ENCODE assay signal across 9 cellular contexts in the genomic region with DNA sequence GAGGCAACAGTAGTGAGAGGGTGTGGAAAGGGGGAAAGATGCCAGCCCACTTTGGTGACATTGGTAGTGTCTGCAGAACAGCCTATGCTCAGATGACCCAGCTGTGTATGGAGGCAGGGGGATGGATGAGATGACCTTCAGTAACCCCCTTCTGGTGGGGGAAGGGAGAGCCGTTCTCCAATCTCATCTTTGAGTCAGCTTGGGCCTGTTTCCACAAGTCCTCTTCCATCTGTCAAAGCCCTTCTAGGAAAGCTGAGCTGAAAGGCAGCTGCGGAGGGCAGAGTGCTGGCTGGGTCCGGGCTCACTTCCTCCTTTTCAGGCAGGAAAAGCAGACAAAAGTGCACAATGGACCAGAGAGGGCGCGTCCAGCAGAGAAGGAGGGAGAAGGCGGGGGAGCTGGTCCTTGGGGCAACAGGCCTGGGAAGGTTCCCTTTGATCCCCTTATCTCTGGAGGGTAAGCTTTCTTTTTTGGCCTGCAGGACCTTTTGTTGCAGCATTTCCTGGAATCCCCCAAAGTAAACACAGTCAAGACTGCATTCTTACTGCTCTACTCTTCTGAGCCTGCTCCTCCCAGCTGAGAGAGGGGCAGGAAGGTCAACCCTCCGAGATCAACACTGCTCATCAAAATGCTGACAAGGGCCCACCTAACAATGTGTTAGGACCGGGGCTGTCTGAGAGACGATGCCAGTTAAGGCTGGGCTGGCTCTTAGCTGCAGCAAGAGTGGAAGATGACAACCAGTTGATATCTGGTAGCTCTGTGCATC. TPM values are rescaled to one million over a fixed set of nuclear protein-coding genes. Genes with fewer than 3 reads are reported as not detected.
DNase-seq lines count a peak whose midpoint lies in the region; ATAC-seq and TF ChIP-seq lines count a peak whose summit lies in the region.
"Had no signal": no experiment of that assay in that cellular context is flagged by ENCODE, and none has a peak within 500 bp of the region (broad histone marks: within the 10 kb centered on the region; RNA-seq: fewer than 3 reads in every experiment).

No MANE protein-coding gene starts in this region.

- DNase-seq in RPMI8226, result peak; percentile 5
- no peak for DNase-seq in right atrium auricular region (ENCODE audit: low spot score)
- DNase-seq in pulmonary artery endothelial cell (ENCODE audit: low read depth, low spot score), result peak; percentile 33
- DNase-seq in H4 (ENCODE audit: low spot score), result no peak
- no peak for DNase-seq in foreskin melanocyte
- no peak for DNase-seq in activated CD8-positive, alpha-beta memory T cell treated with anti-CD3 and anti-CD28 coated beads, Interleukin-2, amount 50 U/mL, for 4 hours
- DNase-seq: stimulated activated CD4-positive, alpha-beta T cell treated with anti-CD3 and anti-CD28 coated beads, Interleukin-4, amount 100 ng/mL, for 24 hours had no signal

- H3K4me3 ChIP-seq in right atrium auricular region, result no peak overlapping the region

- no peak for TF ChIP-seq CTCF in right atrium auricular region (IDR thresholded peaks at IDR 0.05)

- peaks cover 0 to 40% of the 10 kb centered on the region in 2 donors for H3K4me1 ChIP-seq in right atrium auricular region

- no peaks in the 10 kb centered on the region for H3K27me3 ChIP-seq in right atrium auricular region

- H3K27ac ChIP-seq in right atrium auricular region, result peak overlapping the region; percentile 68 to 71

- no peaks in the 10 kb centered on the region for H3K9me3 ChIP-seq in right atrium auricular region

- peak; percentile 46 for ATAC-seq in GM19463 (IDR thresholded peaks at IDR 0.05; ENCODE audit: unreplicated experiment)
- no peak for ATAC-seq in HG02970 (IDR thresholded peaks at IDR 0.05; ENCODE audit: low FRiP score, unreplicated experiment)

- no peaks in the 10 kb centered on the region for H3K36me3 ChIP-seq in right atrium auricular region

RNA-seq across cellular contexts. Expression of a gene that starts 1.2 kb away (rescaled TPM):
- 10 to 100 TPM in 1 of 2 donors, 1 to 10 TPM in 1; 6.1 to 19.1 TPM for total RNA-seq in right atrium auricular region
- 7.2 and 14.6 TPM in 2 replicates for total RNA-seq in pulmonary artery endothelial cell
- total RNA-seq in H4 (2014; rRNA removed; shearing (Covaris generic)), result 0.10 TPM in 1 of 2 replicates, not detected in the other

RNA-seq across cellular contexts. Expression of a gene that starts 28.6 kb away (rescaled TPM):
- 1 to 10 TPM; 8.9 to 9.8 TPM for total RNA-seq in right atrium auricular region
- 0.71 and 1.3 TPM in 2 replicates for total RNA-seq in pulmonary artery endothelial cell
- total RNA-seq in H4 (2014; rRNA removed; shearing (Covaris generic)), result 3.4 and 3.7 TPM in 2 replicates

Comparison
In these comparisons a context has a peak if more than half of its experiments do, and no peak if none do; other contexts are left out.
1. DNase-seq: peak in RPMI8226 (single experiment) and pulmonary artery endothelial cell (single experiment); none in right atrium auricular region (single experiment), H4 (single experiment), foreskin melanocyte (single experiment) and activated CD8-positive, alpha-beta memory T cell treated with anti-CD3 and anti-CD28 coated beads, Interleukin-2, amount 50 U/mL, for 4 hours (single experiment).